In the genomic region with DNA sequence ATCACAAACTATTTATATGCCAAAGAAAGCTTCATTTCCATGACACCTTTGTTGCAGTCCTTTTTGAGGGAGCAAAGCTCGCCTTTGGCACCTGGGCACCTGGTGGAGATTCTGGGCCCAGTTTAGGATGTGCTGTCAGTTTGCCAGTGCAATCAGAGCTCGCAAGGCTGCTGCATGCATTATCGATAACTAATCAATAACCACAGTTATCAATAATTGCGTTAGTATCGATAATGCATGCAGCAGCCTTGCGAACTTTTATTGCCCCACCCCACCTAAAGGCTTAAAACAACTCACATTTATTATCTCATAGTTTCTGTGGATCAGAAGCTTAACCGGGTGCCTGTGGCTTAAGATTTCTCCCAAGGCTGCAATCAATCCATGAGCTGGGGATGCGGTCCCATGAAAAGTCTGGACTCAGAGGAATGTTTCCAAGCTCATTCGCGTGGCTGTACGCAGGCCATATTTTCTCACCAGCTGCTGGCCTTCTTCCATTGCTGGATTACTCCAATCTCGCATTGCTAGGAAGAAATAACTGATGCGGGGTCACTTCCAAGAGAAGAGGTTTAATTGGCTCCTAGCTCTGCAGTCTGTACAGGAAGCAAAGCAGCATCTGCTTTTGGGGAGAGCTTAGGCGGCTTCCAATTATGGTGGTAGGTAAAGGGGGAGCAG, we compare ENCODE assay signal across 24 cellular contexts.
"Had no signal": no experiment of that assay in that cellular context is flagged by ENCODE, and none has a peak within 500 bp of the region (broad histone marks: within the 10 kb centered on the region; RNA-seq: fewer than 3 reads in every experiment).

No MANE protein-coding gene starts in this region.

- H3K4me3 ChIP-seq: body of pancreas, colonic mucosa, mucosa of descending colon, tibial nerve, uterus had no signal

- ATAC-seq: activated naive CD4-positive, alpha-beta T cell treated with anti-CD3 and anti-CD28 coated beads, Interleukin-2, amount 50 U/mL, for 72 hours; body of pancreas; left ventricle myocardium superior; mucosa of descending colon; stimulated activated naive CD8-positive, alpha-beta T cell treated with anti-CD3 and anti-CD28 coated beads, Interleukin-15, Interleukin-2, amounts not matched to agents 100 U/mL and 50 U/mL, for 24 hours; T-helper 17 cell had no signal

- DNase-seq: activated CD4-positive, alpha-beta T cell treated with anti-CD3 and anti-CD28 coated beads for 1 hour; activated CD4-positive, alpha-beta T cell treated with anti-CD3 and anti-CD28 coated beads, Interleukin-2, amount 50 U/mL, for 4 hours; activated gamma-delta T cell; amygdala; caudate nucleus; colonic mucosa; endodermal cell; immature natural killer cell; kidney glomerular epithelial cell; left ventricle myocardium superior; mucosa of descending colon; naive B cell; stimulated activated CD4-positive, alpha-beta T cell treated with anti-CD3 and anti-CD28 coated beads, Interleukin-12 subunit alpha, Interleukin-12 subunit beta, amount 100 ng/mL, for 4 hours; stimulated activated CD4-positive, alpha-beta T cell treated with anti-CD3 and anti-CD28 coated beads, Interleukin-1b, Interleukin-23, amount 100 ng/mL, for 48 hours; stimulated activated naive CD8-positive, alpha-beta T cell treated with anti-CD3 and anti-CD28 coated beads, Interleukin-15, Interleukin-2, amounts not matched to agents 100 U/mL and 50 U/mL, for 24 hours; substantia nigra; T-helper 17 cell; WERI-Rb-1 had no signal

- H3K27me3 ChIP-seq: body of pancreas, colonic mucosa, tibial nerve, uterus had no signal

- H3K27ac Mint-ChIP-seq: activated naive CD4-positive, alpha-beta T cell treated with anti-CD3 and anti-CD28 coated beads, Interleukin-2, amount 50 U/mL, for 72 hours; endodermal cell; immature natural killer cell; naive B cell; T-helper 17 cell had no signal

- H3K4me1 Mint-ChIP-seq: naive B cell had no signal

- H2AFZ ChIP-seq: parathyroid adenoma had no signal

- H3K36me3 Mint-ChIP-seq: immature natural killer cell, naive B cell had no signal

- H3K27ac ChIP-seq: colonic mucosa, epithelial cell of prostate, parathyroid adenoma, tibial nerve, uterus, WERI-Rb-1 had no signal

- H3K27me3 Mint-ChIP-seq: T-helper 17 cell had no signal

- H3K79me2 ChIP-seq: parathyroid adenoma had no signal

- H3K4me3 Mint-ChIP-seq: endodermal cell, immature natural killer cell, naive B cell, T-helper 17 cell had no signal

- H3K4me1 ChIP-seq: colonic mucosa, uterus had no signal

- H3K9me3 ChIP-seq: body of pancreas, colonic mucosa, mucosa of descending colon, tibial nerve, uterus had no signal

- H3K9ac ChIP-seq: parathyroid adenoma had no signal

- H3K36me3 ChIP-seq: colonic mucosa, tibial nerve, uterus, WERI-Rb-1 had no signal

- H3K9me3 Mint-ChIP-seq: immature natural killer cell had no signal
